ENCODE assay signal across 29 cellular contexts in the genomic region with DNA sequence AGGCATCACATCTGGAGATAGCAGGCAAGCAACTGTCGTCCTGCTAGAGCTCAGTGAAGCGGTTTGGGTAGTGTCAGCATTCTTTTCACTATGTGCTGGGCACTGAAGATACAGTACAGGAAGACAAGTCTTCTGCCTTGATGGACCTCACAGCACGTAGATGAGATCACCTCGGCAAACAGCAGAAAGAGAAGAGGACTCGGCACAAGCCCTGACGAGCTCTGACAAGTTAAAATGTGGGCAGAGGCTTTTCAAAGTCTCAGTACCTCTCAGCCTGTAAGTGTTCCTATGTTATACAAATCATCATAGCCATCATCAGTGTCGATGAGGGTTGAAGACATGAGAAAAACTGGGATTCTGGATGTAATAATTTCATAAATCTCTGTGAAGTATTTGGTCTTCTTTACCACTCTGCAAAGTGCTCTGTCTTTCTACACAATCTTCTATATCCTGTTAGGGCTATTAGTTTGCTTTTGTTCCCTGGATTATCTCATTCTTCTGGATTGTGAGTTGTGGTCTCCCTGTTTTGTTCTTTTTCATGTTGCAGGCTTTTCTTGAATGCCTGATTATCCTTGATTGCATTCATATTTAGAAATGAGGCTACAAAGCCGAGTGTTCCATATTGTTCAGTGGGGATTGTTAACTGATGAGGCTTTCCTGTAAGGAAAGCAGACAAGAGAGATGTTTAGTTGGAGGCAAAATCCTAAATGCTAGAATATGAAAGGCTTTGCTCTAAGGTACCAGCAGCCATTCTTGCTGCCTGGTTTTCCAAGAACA. TPM values are rescaled to one million over a fixed set of nuclear protein-coding genes. Genes with fewer than 3 reads are reported as not detected.
"Had no signal": no experiment of that assay in that cellular context is flagged by ENCODE, and none has a peak within 500 bp of the region (broad histone marks: within the 10 kb centered on the region; RNA-seq: fewer than 3 reads in every experiment).

No MANE protein-coding gene starts in this region.

- H3K4me3 ChIP-seq: adrenal gland, gastroesophageal sphincter, hepatocyte, psoas muscle, right atrium auricular region, stomach, thyroid gland, upper lobe of left lung, vagina had no signal

- H2AFZ ChIP-seq: hepatocyte, parathyroid adenoma had no signal

- H3K9me3 ChIP-seq: adrenal gland, gastroesophageal sphincter, psoas muscle, right atrium auricular region, stomach, thyroid gland, upper lobe of left lung, vagina had no signal

- H3K36me3 ChIP-seq: adrenal gland, brain microvascular endothelial cell, gastroesophageal sphincter, right atrium auricular region, stomach, thyroid gland, upper lobe of left lung, vagina had no signal

- FAIRE-seq: endothelial cell of umbilical vein, kidney had no signal

- H3K4me1 ChIP-seq: adrenal gland, gastroesophageal sphincter, parathyroid adenoma, psoas muscle, right atrium auricular region, stomach, thyroid gland, upper lobe of left lung, vagina had no signal

- DNase-seq: activated B cell treated with CpG ODN at 0.5 μM for 24 hours; activated CD8-positive, alpha-beta T cell treated with anti-CD3 and anti-CD28 coated beads, Interleukin-2, amount 10 ng/mL, durations not matched to agents 7 days and 5 days; activated effector memory CD4-positive, alpha-beta T cell treated with Interleukin-2 at 50 U/mL for 16 hours; activated naive CD4-positive, alpha-beta T cell treated with anti-CD3 and anti-CD28 coated beads for 36 hours; activated naive CD8-positive, alpha-beta T cell treated with anti-CD3 and anti-CD28 coated beads for 36 hours; adrenal gland; aorta; brain microvascular endothelial cell; central memory CD4-positive, alpha-beta T cell; kidney; left colon; naive B cell; nephron progenitor cell; occipital lobe; psoas muscle; stimulated activated CD4-positive, alpha-beta T cell treated with anti-CD3 and anti-CD28 coated beads, Interleukin-15, amount 100 ng/mL, for 24 hours; stimulated activated CD4-positive, alpha-beta T cell treated with anti-CD3 and anti-CD28 coated beads, Interleukin-2, amount 100 ng/mL, for 24 hours; stimulated activated naive B cell treated with anti-CD40 and anti-IgM and Interleukin-4, amounts not matched to agents 10 μg/mL and 1 μg/mL and 100 μg/mL, for 72 hours; stomach; T-helper 1 cell; thyroid gland; upper lobe of left lung had no signal

- H3K27ac ChIP-seq: adrenal gland, brain microvascular endothelial cell, gastroesophageal sphincter, hepatocyte, parathyroid adenoma, psoas muscle, right atrium auricular region, stomach, thyroid gland, upper lobe of left lung, vagina had no signal

- H3K27me3 ChIP-seq: brain microvascular endothelial cell, gastroesophageal sphincter, hepatocyte, right atrium auricular region, thyroid gland, upper lobe of left lung, vagina had no signal

- H3K9ac ChIP-seq: parathyroid adenoma had no signal

- H3K79me2 ChIP-seq: hepatocyte, parathyroid adenoma had no signal

- H3K4me2 ChIP-seq: hepatocyte had no signal

RNA-seq across cellular contexts. Expression of a gene that starts 24.2 kb away (rescaled TPM):
- total RNA-seq: activated B cell treated with CpG ODN at 0.5 μM for 24 hours; activated CD8-positive, alpha-beta T cell treated with anti-CD3 and anti-CD28 coated beads, Interleukin-2, amount 10 ng/mL, durations not matched to agents 7 days and 5 days; adrenal gland; aorta; endothelial cell of umbilical vein; hepatocyte; left colon; mesothelial cell of epicardium; psoas muscle; upper lobe of left lung; vagina had no signal

RNA-seq across cellular contexts. Expression of a gene that starts 38.0 kb away (rescaled TPM):
- total RNA-seq: endothelial cell of umbilical vein had no signal
- polyA plus RNA-seq: aorta, endothelial cell of umbilical vein had no signal
